In the genomic region with DNA sequence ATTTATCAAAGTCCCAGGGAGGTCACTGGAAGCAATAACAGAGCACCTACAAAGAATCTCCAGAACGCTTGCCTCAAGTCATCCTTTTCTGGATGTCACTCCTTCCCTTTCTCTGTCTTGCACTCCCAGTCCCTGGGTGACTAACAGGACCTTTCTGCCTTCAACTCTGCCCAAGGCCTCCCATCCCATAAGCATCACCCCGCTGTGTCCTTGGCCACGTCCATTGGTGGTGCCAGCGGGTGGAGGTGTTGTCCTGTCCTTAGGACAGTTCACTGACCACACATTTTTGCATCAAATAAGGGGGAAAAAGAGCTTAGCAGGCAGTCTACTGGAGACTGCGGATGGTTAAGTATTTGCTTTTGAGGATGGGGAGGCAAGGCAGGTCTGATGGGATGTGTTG, we compare ENCODE assay signal across 32 cellular contexts. TPM values are rescaled to one million over a fixed set of nuclear protein-coding genes. Genes with fewer than 3 reads are reported as not detected.
"Had no signal": no experiment of that assay in that cellular context is flagged by ENCODE, and none has a peak within 500 bp of the region (broad histone marks: within the 10 kb centered on the region; RNA-seq: fewer than 3 reads in every experiment).

No MANE protein-coding gene starts in this region.

- H3K9me3 ChIP-seq: MG63 had no signal

- H3K4me2 ChIP-seq: PC-9 had no signal

- DNase-seq: activated CD4-positive, alpha-beta T cell treated with anti-CD3 and anti-CD28 coated beads, Interleukin-2, amount 10 ng/mL, durations not matched to agents 24 days and 14 days; activated CD4-positive, alpha-beta T cell treated with anti-CD3 and anti-CD28 coated beads, Interleukin-2, amount 50 U/mL, for 4 hours; activated CD8-positive, alpha-beta T cell treated with anti-CD3 and anti-CD28 coated beads for 36 hours; activated effector memory CD4-positive, alpha-beta T cell treated with anti-CD3 and anti-CD28 coated beads, Interleukin-2, amount 50 U/mL, for 16 hours; activated naive CD4-positive, alpha-beta T cell; activated naive CD4-positive, alpha-beta T cell treated with anti-CD3 and anti-CD28 coated beads, Interleukin-2, amount 50 U/mL, for 16 hours; activated naive CD8-positive, alpha-beta T cell treated with anti-CD3 and anti-CD28 coated beads for 36 hours; activated T-cell treated with anti-CD3 and anti-CD28 coated beads, Interleukin-2, amount 50 U/mL, for 1 hour; activated T-cell treated with anti-CD3 and anti-CD28 coated beads, Interleukin-2, amount 50 U/mL, for 72 hours; amniotic stem cell; brain microvascular endothelial cell; cerebellar nuclear complex; Kasumi-1; KG1; NCI-H1048; NCI-H1105 treated with DMSO at 0.1 percent for 48 hours; NCI-H1436; NCI-H1694; NCI-H1930; NCI-H345; PC-9; Right ventricle myocardium superior; SW 1271; T-helper 1 cell; T-helper 2 cell; T1000 had no signal

- H3K27ac ChIP-seq: brain microvascular endothelial cell, cardiac muscle cell, PC-9, RWPE1 had no signal

- FAIRE-seq: RCC 7860 had no signal

- ATAC-seq: activated CD8-positive, alpha-beta T cell treated with anti-CD3 and anti-CD28 coated beads for 36 hours; activated T-cell treated with anti-CD3 and anti-CD28 coated beads, Interleukin-2, amount 50 U/mL, for 72 hours; activated T-helper 17 cell treated with anti-CD3 and anti-CD28 coated beads, Interleukin-2, amount 50 U/mL, for 72 hours had no signal

- H2AFZ ChIP-seq: PC-9 had no signal

- H3K36me3 ChIP-seq: brain microvascular endothelial cell, cardiac muscle cell, MG63 had no signal

- H3K4me3 ChIP-seq: cardiac muscle cell, MG63, PC-9 had no signal

- H3K27me3 ChIP-seq: cardiac muscle cell, MG63 had no signal

RNA-seq across cellular contexts. Expression of a gene that starts 23.6 kb away (rescaled TPM):
- total RNA-seq: OCI-LY7, Right ventricle myocardium superior had no signal
